Comparison of ENCODE assay signal across 26 cellular contexts in genomic region chr12:58458093-58458492, GRCh38.
"Had no signal": no experiment of that assay in that cellular context is flagged by ENCODE, and none has a peak within 500 bp of the region (broad histone marks: within the 10 kb centered on the region; RNA-seq: fewer than 3 reads in every experiment).

No MANE protein-coding gene starts in this region.

- DNase-seq: activated CD4-positive, alpha-beta T cell treated with anti-CD3 and anti-CD28 coated beads for 36 hours; activated CD4-positive, alpha-beta T cell treated with anti-CD3 and anti-CD28 coated beads, Interleukin-2, amount 50 U/mL, for 4 hours; activated CD8-positive, alpha-beta memory T cell treated with anti-CD3 and anti-CD28 coated beads for 24 hours; activated CD8-positive, alpha-beta memory T cell treated with anti-CD3 and anti-CD28 coated beads, Interleukin-2, amount 50 U/mL, for 4 hours; activated T-cell treated with anti-CD3 and anti-CD28 coated beads, Interleukin-2, amount 50 U/mL, for 24 hours; cerebellar nuclear complex; kidney; lower lobe of right lung; naive thymus-derived CD4-positive, alpha-beta T cell; posterior cingulate gyrus; stimulated activated CD4-positive, alpha-beta T cell treated with anti-CD3 and anti-CD28 coated beads, Interleukin-15, amount 100 ng/mL, for 24 hours; stomach; T1000; transverse colon had no signal

- H3K36me3 ChIP-seq: ascending aorta, lower lobe of right lung, neural progenitor cell, stomach, transverse colon had no signal

- H3K4me1 Mint-ChIP-seq: activated CD4-positive, alpha-beta T cell treated with anti-CD3 and anti-CD28 coated beads for 36 hours; activated T-helper 17 cell treated with anti-CD3 and anti-CD28 coated beads, Interleukin-2, amount 50 U/mL, for 72 hours; naive thymus-derived CD4-positive, alpha-beta T cell; neural progenitor cell; stimulated activated memory B cell treated with anti-CD40 and anti-IgM and Interleukin-4, amounts not matched to agents 10 μg/mL and 1 μg/mL and 100 μg/mL, for 72 hours had no signal

- H3K27ac ChIP-seq: ascending aorta, epithelial cell of prostate, foreskin keratinocyte, lower lobe of right lung, neural progenitor cell, stomach, transverse colon had no signal

- ATAC-seq: activated CD4-positive, alpha-beta T cell treated with anti-CD3 and anti-CD28 coated beads for 36 hours; activated naive CD4-positive, alpha-beta T cell treated with anti-CD3 and anti-CD28 coated beads, Interleukin-2, amount 50 U/mL, for 72 hours; activated T-helper 17 cell treated with anti-CD3 and anti-CD28 coated beads, Interleukin-2, amount 50 U/mL, for 72 hours; foreskin keratinocyte; left lobe of liver; lower lobe of right lung; naive thymus-derived CD4-positive, alpha-beta T cell; sciatic nerve; stimulated activated memory B cell treated with anti-CD40 and anti-IgM and Interleukin-4, amounts not matched to agents 10 μg/mL and 1 μg/mL and 100 μg/mL, for 72 hours; WTC11 had no signal

- H3K36me3 Mint-ChIP-seq: activated naive CD4-positive, alpha-beta T cell treated with anti-CD3 and anti-CD28 coated beads, Interleukin-2, amount 50 U/mL, for 72 hours; naive thymus-derived CD4-positive, alpha-beta T cell; neural progenitor cell; stimulated activated memory B cell treated with anti-CD40 and anti-IgM and Interleukin-4, amounts not matched to agents 10 μg/mL and 1 μg/mL and 100 μg/mL, for 72 hours; WTC11 had no signal

- H3K27me3 ChIP-seq: ascending aorta, foreskin keratinocyte, neural progenitor cell, stomach, transverse colon had no signal

- FAIRE-seq: kidney, urothelium cell line had no signal

- H3K9me3 Mint-ChIP-seq: activated naive CD4-positive, alpha-beta T cell treated with anti-CD3 and anti-CD28 coated beads, Interleukin-2, amount 50 U/mL, for 72 hours; activated T-helper 17 cell treated with anti-CD3 and anti-CD28 coated beads, Interleukin-2, amount 50 U/mL, for 72 hours; naive thymus-derived CD4-positive, alpha-beta T cell; neural progenitor cell; stimulated activated memory B cell treated with anti-CD40 and anti-IgM and Interleukin-4, amounts not matched to agents 10 μg/mL and 1 μg/mL and 100 μg/mL, for 72 hours; WTC11 had no signal

- H3K4me3 ChIP-seq: ascending aorta, lower lobe of right lung, neural progenitor cell, smooth muscle cell, stomach, transverse colon had no signal

- H3K9ac ChIP-seq: neural progenitor cell had no signal

- H3K4me1 ChIP-seq: ascending aorta, foreskin keratinocyte, lower lobe of right lung, neural progenitor cell, transverse colon had no signal

- H3K4me3 Mint-ChIP-seq: activated CD4-positive, alpha-beta T cell treated with anti-CD3 and anti-CD28 coated beads for 36 hours; activated T-cell treated with anti-CD3 and anti-CD28 coated beads, Interleukin-2, amount 50 U/mL, for 24 hours; activated T-helper 17 cell treated with anti-CD3 and anti-CD28 coated beads, Interleukin-2, amount 50 U/mL, for 72 hours; naive thymus-derived CD4-positive, alpha-beta T cell; neural progenitor cell; stimulated activated memory B cell treated with anti-CD40 and anti-IgM and Interleukin-4, amounts not matched to agents 10 μg/mL and 1 μg/mL and 100 μg/mL, for 72 hours; WTC11 had no signal

- H3K4me2 ChIP-seq: neural progenitor cell, smooth muscle cell had no signal

- H3K9me3 ChIP-seq: ascending aorta, lower lobe of right lung, stomach, transverse colon had no signal

- H2AFZ ChIP-seq: neural progenitor cell had no signal

- H3K27ac Mint-ChIP-seq: activated CD4-positive, alpha-beta T cell treated with anti-CD3 and anti-CD28 coated beads for 36 hours; activated naive CD4-positive, alpha-beta T cell treated with anti-CD3 and anti-CD28 coated beads, Interleukin-2, amount 50 U/mL, for 72 hours; activated T-cell treated with anti-CD3 and anti-CD28 coated beads, Interleukin-2, amount 50 U/mL, for 24 hours; activated T-helper 17 cell treated with anti-CD3 and anti-CD28 coated beads, Interleukin-2, amount 50 U/mL, for 72 hours; naive thymus-derived CD4-positive, alpha-beta T cell; neural progenitor cell; stimulated activated memory B cell treated with anti-CD40 and anti-IgM and Interleukin-4, amounts not matched to agents 10 μg/mL and 1 μg/mL and 100 μg/mL, for 72 hours had no signal
